9 cellular contexts compared by ENCODE assay signal in the genomic region with DNA sequence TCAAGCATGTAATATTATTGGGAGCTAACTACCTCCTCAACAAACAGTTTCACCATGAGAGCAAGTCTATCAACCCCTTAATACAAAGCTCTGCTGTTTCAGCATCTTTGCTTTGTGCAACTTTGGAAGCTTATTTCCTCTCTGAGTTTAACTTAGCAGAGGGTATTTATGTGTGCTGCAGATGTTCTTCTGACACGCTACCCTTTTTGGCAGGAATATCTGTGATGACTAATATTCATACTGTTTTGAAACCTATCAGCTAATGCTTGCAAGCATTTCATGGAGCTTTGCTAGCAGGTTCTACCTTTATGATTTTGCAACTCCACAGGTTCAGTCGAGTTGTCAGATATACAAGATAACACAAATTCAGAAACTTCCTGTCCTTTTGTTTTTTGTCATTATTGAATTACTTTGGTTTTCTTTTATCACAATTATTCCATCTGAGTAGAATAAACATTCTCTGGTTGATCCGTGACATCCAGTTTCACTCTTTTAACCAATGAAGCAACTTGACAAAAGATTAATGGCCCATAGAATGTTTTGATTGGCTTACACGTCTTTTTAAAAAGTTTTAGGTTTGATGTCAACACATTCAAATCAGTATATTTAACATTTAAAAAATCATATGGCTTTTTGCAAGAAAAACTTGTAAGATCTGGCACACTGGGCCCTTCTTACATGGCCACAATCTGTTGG. TPM values are rescaled to one million over a fixed set of nuclear protein-coding genes. Genes with fewer than 3 reads are reported as not detected.
A peak's percentile ranks its signal among the peaks of the same experiment; 100 is the strongest.
DNase-seq lines count a peak whose midpoint lies in the region; ATAC-seq, FAIRE-seq and TF ChIP-seq lines count a peak whose summit lies in the region.
"Had no signal": no experiment of that assay in that cellular context is flagged by ENCODE, and none has a peak within 500 bp of the region (broad histone marks: within the 10 kb centered on the region; RNA-seq: fewer than 3 reads in every experiment).

No MANE protein-coding gene starts in this region.

- H2AFZ ChIP-seq in osteoblast (ENCODE audit: low read length): no peak overlapping the region

- FAIRE-seq in HTR-8/SVneo (lab: Jason Lieb, UNC): no peak
- FAIRE-seq: islet of Langerhans had no signal

- no peak for TF ChIP-seq CTCF in osteoblast (IDR thresholded peaks at IDR 0.05; ENCODE audit: extremely low read depth, low read depth, low read length)

- H3K27me3 ChIP-seq in osteoblast (ENCODE audit: insufficient read depth, low read length): no peaks in the 10 kb centered on the region

- no peak overlapping the region for H3K4me3 ChIP-seq in osteoblast (ENCODE audit: insufficient read depth, low read length)

- H4K20me1 ChIP-seq in osteoblast (ENCODE audit: insufficient read depth, low read length): no peaks in the 10 kb centered on the region

- H3K4me1 ChIP-seq in osteoblast (ENCODE audit: insufficient read depth, low read length): peaks cover 13% of the 10 kb centered on the region

- no peak overlapping the region for H3K4me2 ChIP-seq in osteoblast (ENCODE audit: insufficient read depth, low read length)

- peak; percentile 84 for DNase-seq in amniotic epithelial cell (ENCODE audit: low read depth)
- DNase-seq in osteoblast (ENCODE audit: insufficient read length, low spot score, missing footprints): peak; percentile 56
- no peak for DNase-seq in HTR-8/SVneo (ENCODE audit: insufficient read length, low spot score)
- DNase-seq in NCI-H510A treated with DMSO at 0.1 percent for 48 hours (lab: John Stamatoyannopoulos, UW): no peak
- DNase-seq in NCI-H2171 treated with DMSO at 0.1 percent for 48 hours (lab: John Stamatoyannopoulos, UW): no peak

- no peaks in the 10 kb centered on the region for H3K36me3 ChIP-seq in osteoblast (ENCODE audit: insufficient read depth, low read length)

- ATAC-seq in GM18858 (IDR thresholded peaks at IDR 0.05; ENCODE audit: unreplicated experiment) (peak; percentile 54), HG02938 (IDR thresholded peaks at IDR 0.05; ENCODE audit: unreplicated experiment) (peak; percentile 34), HG03280 (IDR thresholded peaks at IDR 0.05; ENCODE audit: unreplicated experiment) (no peak)

- H3K79me2 ChIP-seq in osteoblast (ENCODE audit: insufficient read depth, low read length): no peaks in the 10 kb centered on the region

- no peaks in the 10 kb centered on the region for H3K9me3 ChIP-seq in osteoblast (ENCODE audit: low read depth, low read length)

- no peak overlapping the region for H3K27ac ChIP-seq in osteoblast (ENCODE audit: low read depth, low read length)

RNA-seq across cellular contexts. Expression of a gene that starts 1.7 kb away (rescaled TPM):
- total RNA-seq in osteoblast: 6.5 and 8.3 TPM in 2 replicates

Comparison
In these comparisons a context has a peak if more than half of its experiments do, and no peak if none do; other contexts are left out.
1. DNase-seq: peak in amniotic epithelial cell (single experiment) and osteoblast (single experiment); none in HTR-8/SVneo (single experiment), NCI-H510A treated with DMSO at 0.1 percent for 48 hours (single experiment) and NCI-H2171 treated with DMSO at 0.1 percent for 48 hours (single experiment).